Comparison of ENCODE assay signal across 8 cellular contexts in genomic region chr15:80989518-80990478, GRCh38. TPM values are rescaled to one million over a fixed set of nuclear protein-coding genes. Genes with fewer than 3 reads are reported as not detected.
DNase-seq lines count a peak whose midpoint lies in the region; ATAC-seq and TF ChIP-seq lines count a peak whose summit lies in the region.

MESD (minus strand) TSS chr15:80989819; CDS start chr15:80989791, 28 bp downstream.

- H2AFZ ChIP-seq in KMS-11 (ENCODE audit: low read depth) = peak within 1 kb of the TSS; percentile 84

- in situ Hi-C loops in Panc1 (cut with HindIII; ENCODE audit: low pct_unique_long_range_greater_than_20kb, low sequenced_read_pairs) = no loop called here

- TF ChIP-seq CTCF in KMS-11 (conservative IDR thresholded peaks at IDR 0.05; ENCODE audit: low read depth, low read length) (no peak), Panc1 (IDR thresholded peaks at IDR 0.05) (no peak)

- WGBS in esophagus, 2 donors = 0 to 1% methylated on average over 44 to 63 of the region's 63 CpGs

- POLR2A ChIA-PET in Panc1 (lab: Charles Lee) = interaction anchor here (0.9 kb wide), 1 partner anchor 11 kb away, joined by 7 read pairs; the partner anchor contains the start of gene TLNRD1

- H4K20me1 ChIP-seq in KMS-11 (ENCODE audit: insufficient read depth) = 0 out of 2 replicates have a peak, but pooled peaks cover 4% of the 10 kb centered on the region

- H3K27ac ChIP-seq in KMS-11 (peak within 1 kb of the TSS; percentile 52), Panc1 (ENCODE audit: low read length) (peak within 1 kb of the TSS; percentile 98), esophagus (ENCODE audit: low read depth in 2 of 2, low read length in 1 of 2) (peak within 1 kb of the TSS; percentile 90 to 96), muscle layer of colon (ENCODE audit: low read depth, low read length) (peak within 1 kb of the TSS; percentile 93)

- no peaks in the 10 kb centered on the region for H3K9me3 ChIP-seq in Panc1 (ENCODE audit: control insufficient read depth, insufficient read depth, low read depth, low read length)
- no peaks in the 10 kb centered on the region for H3K9me3 ChIP-seq in esophagus (ENCODE audit: control insufficient read depth in 2 of 2, insufficient read depth in 1 of 2, low read depth in 1 of 2, low read length in 1 of 2)
- no peaks in the 10 kb centered on the region for H3K9me3 ChIP-seq in muscle layer of colon (ENCODE audit: low read length)

- no peaks in the 10 kb centered on the region for H3K27me3 Mint-ChIP-seq in activated T-cell treated with anti-CD3 and anti-CD28 coated beads, Interleukin-2, amount 50 U/mL, for 4 hours (ENCODE audit: low read depth)

- CTCF ChIA-PET in Panc1 (lab: Charles Lee) = interaction anchor here (0.6 kb wide), 1 partner anchor 290 kb away, joined by 4 read pairs; no protein-coding TSS in a partner anchor

- intact Hi-C loops in Panc1 (cut with micrococcal nuclease; ENCODE audit: unreplicated experiment) = loop anchor here (10.0 kb wide), 1 partner anchor 115 kb away; no protein-coding TSS in a partner anchor

- H3K36me3 ChIP-seq in KMS-11 (ENCODE audit: insufficient read depth) = no peaks in the 10 kb centered on the region
- H3K36me3 ChIP-seq in Panc1 (ENCODE audit: control insufficient read depth, insufficient read depth, low read length) = peaks cover 4% of the 10 kb centered on the region; the same call in 1 of the 2 replicates
- no peaks in the 10 kb centered on the region for H3K36me3 ChIP-seq in esophagus (ENCODE audit: control insufficient read depth in 2 of 2, insufficient read depth in 2 of 2, low read length in 1 of 2)
- no peaks in the 10 kb centered on the region for H3K36me3 ChIP-seq in muscle layer of colon (ENCODE audit: insufficient read depth, low read length)

- peaks cover 48% of the 10 kb centered on the region for H3K79me2 ChIP-seq in KMS-11 (ENCODE audit: insufficient read depth, low read depth)

- H3K27me3 ChIP-seq in KMS-11 (ENCODE audit: insufficient read depth, low read depth) = no peaks in the 10 kb centered on the region
- no peaks in the 10 kb centered on the region for H3K27me3 ChIP-seq in Panc1 (ENCODE audit: control insufficient read depth, insufficient read depth, low read length)
- no peaks in the 10 kb centered on the region for H3K27me3 ChIP-seq in esophagus (ENCODE audit: control insufficient read depth in 1 of 2, insufficient read depth in 2 of 2, low read length in 2 of 2)
- no peaks in the 10 kb centered on the region for H3K27me3 ChIP-seq in muscle layer of colon (ENCODE audit: control insufficient read depth in 1 of 2, insufficient read depth in 2 of 2, low read length in 2 of 2)

- H3K9me3 Mint-ChIP-seq in activated T-cell treated with anti-CD3 and anti-CD28 coated beads, Interleukin-2, amount 50 U/mL, for 4 hours = no peaks in the 10 kb centered on the region

- H3K4me1 ChIP-seq in KMS-11 (ENCODE audit: low read depth, poor library complexity, severe bottlenecking) = peaks cover 42% of the 10 kb centered on the region
- peaks cover 17% of the 10 kb centered on the region for H3K4me1 ChIP-seq in Panc1 (ENCODE audit: control insufficient read depth, insufficient read depth, low read length)
- H3K4me1 ChIP-seq in esophagus (ENCODE audit: control insufficient read depth in 2 of 2, insufficient read depth in 2 of 2, low read length in 1 of 2) = peaks cover 2 to 7% of the 10 kb centered on the region in 2 donors
- peaks cover 37% of the 10 kb centered on the region for H3K4me1 ChIP-seq in muscle layer of colon (ENCODE audit: insufficient read depth, low read length)

- peaks cover 54% of the 10 kb centered on the region for H3K4me1 Mint-ChIP-seq in activated T-cell treated with anti-CD3 and anti-CD28 coated beads, Interleukin-2, amount 50 U/mL, for 4 hours (ENCODE audit: low read depth)

- DNase-seq in DMS79 treated with DMSO at 0.1 percent for 48 hours (lab: John Stamatoyannopoulos, UW) (peak; percentile 69), Panc1 (ENCODE audit: low read depth, low spot score) (peak; percentile 71)
- peak; percentile 98 for DNase-seq in activated T-cell treated with anti-CD3 and anti-CD28 coated beads, Interleukin-2, amount 50 U/mL, for 4 hours
- DNase-seq in stimulated activated CD8-positive, alpha-beta memory T cell treated with anti-CD3 and anti-CD28 coated beads, Interleukin-7, amount 100 ng/mL, for 1 hour (ENCODE audit: low read depth in 2 of 2) = peak; percentile 97 to 98

- H3K4me3 Mint-ChIP-seq in activated T-cell treated with anti-CD3 and anti-CD28 coated beads, Interleukin-2, amount 50 U/mL, for 4 hours = peak within 1 kb of the TSS; percentile 99

- H3K4me3 ChIP-seq in KMS-11 (IDR thresholded peaks at IDR 0.05; ENCODE audit: insufficient read depth, low read depth, low read length) = no peak within 1 kb of the TSS
- peak within 1 kb of the TSS; percentile 98 to 99 for H3K4me3 ChIP-seq in Panc1 (ENCODE audit: low read depth in 2 of 2, low read length in 2 of 2)
- peak within 1 kb of the TSS; percentile 93 to 96 for H3K4me3 ChIP-seq in esophagus (ENCODE audit: low read depth in 1 of 2, low read length in 2 of 2)
- peak within 1 kb of the TSS; percentile 96 to 97 for H3K4me3 ChIP-seq in muscle layer of colon (ENCODE audit: low read depth in 1 of 2, low read length in 2 of 2)

- peak; percentile 93 for ATAC-seq in GM21786 (IDR thresholded peaks at IDR 0.05; ENCODE audit: unreplicated experiment)
- ATAC-seq in Panc1 = peak; percentile 100
- ATAC-seq in activated T-cell treated with anti-CD3 and anti-CD28 coated beads, Interleukin-2, amount 50 U/mL, for 4 hours = peak; percentile 100

- H3K36me3 Mint-ChIP-seq in activated T-cell treated with anti-CD3 and anti-CD28 coated beads, Interleukin-2, amount 50 U/mL, for 4 hours (ENCODE audit: insufficient read depth) = peaks cover 11% of the 10 kb centered on the region

- BruUV-seq in Panc1 (replicated peaks; lab: Mats Ljungman, UMichigan) = TSS peak; percentile 92

- H3K4me2 ChIP-seq in KMS-11 = peak within 1 kb of the TSS; percentile 99

- peak within 1 kb of the TSS; percentile 86 for H3K9ac ChIP-seq in KMS-11
- H3K9ac ChIP-seq in muscle layer of colon (ENCODE audit: low read length) = peak within 1 kb of the TSS; percentile 87

RNA-seq across cellular contexts. Expression of gene MESD, which starts in this region (rescaled TPM):
- total RNA-seq in Panc1 (2021; ENCODE audit: unreplicated experiment) = 28.2 TPM
- 30.7 TPM for polyA plus RNA-seq in Panc1 (2012; ENCODE audit: insufficient read length)
- total RNA-seq in activated T-cell treated with anti-CD3 and anti-CD28 coated beads, Interleukin-2, amount 50 U/mL, for 4 hours = 10 to 100 TPM; 22.2 to 24.0 (median 23.3) TPM
- polyA plus RNA-seq in esophagus = 10 to 100 TPM; 11.4 to 14.4 TPM
